Comparison of ENCODE assay signal across 25 cellular contexts in the genomic region with DNA sequence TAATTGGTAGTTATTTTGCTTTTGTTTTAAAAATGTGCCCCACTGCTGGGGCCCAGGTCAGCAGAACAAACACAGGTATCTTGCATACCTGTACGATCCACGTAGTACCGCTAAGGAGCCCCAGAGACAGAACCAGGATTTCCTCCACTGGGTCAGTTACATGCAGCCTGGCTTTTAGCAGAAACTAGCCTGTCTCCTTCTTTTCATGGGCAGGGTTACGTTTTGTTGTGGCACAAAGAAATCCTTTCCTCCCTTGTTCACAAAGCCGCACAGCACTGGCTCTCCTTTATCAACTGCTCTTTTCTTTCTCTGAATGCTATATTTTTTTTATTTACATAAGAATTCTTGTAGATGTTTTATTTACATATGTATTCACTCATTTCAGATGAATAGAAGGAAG.
DNase-seq lines count a peak whose midpoint lies in the region; ATAC-seq and TF ChIP-seq lines count a peak whose summit lies in the region.
"Had no signal": no experiment of that assay in that cellular context is flagged by ENCODE, and none has a peak within 500 bp of the region (broad histone marks: within the 10 kb centered on the region; RNA-seq: fewer than 3 reads in every experiment).

No MANE protein-coding gene starts in this region.

- CTCF ChIA-PET in WTC11 (lab: Charles Lee) = no interaction called here
- CTCF ChIA-PET in activated CD8-positive, alpha-beta memory T cell treated with anti-CD3 and anti-CD28 coated beads, Interleukin-2, amount 10 ng/mL, durations not matched to agents 7 days and 5 days (lab: Charles Lee) = no interaction called here

- H3K4me3 ChIP-seq in endodermal cell (ENCODE audit: low read length) = no peak overlapping the region
- H3K4me3 ChIP-seq: PC-9, SJSA1 had no signal

- H3K4me1 Mint-ChIP-seq in WTC11 = peaks cover 77% of the 10 kb centered on the region
- H3K4me1 Mint-ChIP-seq in endodermal cell = peaks cover 23% of the 10 kb centered on the region
- H3K4me1 Mint-ChIP-seq in activated CD8-positive, alpha-beta memory T cell treated with anti-CD3 and anti-CD28 coated beads, Interleukin-2, amount 10 ng/mL, durations not matched to agents 7 days and 5 days = no peaks in the 10 kb centered on the region
- H3K4me1 Mint-ChIP-seq: B cell had no signal

- no peak for TF ChIP-seq CTCF in WTC11 (IDR thresholded peaks at IDR 0.05)
- TF ChIP-seq CTCF in endodermal cell (conservative IDR thresholded peaks at IDR 0.05) = no peak

- H3K36me3 Mint-ChIP-seq in WTC11 = no peaks in the 10 kb centered on the region
- H3K36me3 Mint-ChIP-seq in endodermal cell (ENCODE audit: low read depth) = no peaks in the 10 kb centered on the region
- H3K36me3 Mint-ChIP-seq in activated CD8-positive, alpha-beta memory T cell treated with anti-CD3 and anti-CD28 coated beads, Interleukin-2, amount 10 ng/mL, durations not matched to agents 7 days and 5 days = no peaks in the 10 kb centered on the region
- H3K36me3 Mint-ChIP-seq: CD8-positive, alpha-beta T cell had no signal

- H3K27ac Mint-ChIP-seq in WTC11 (0 out of 2 replicates have a peak overlapping the region, but pooled peaks have one; percentile 24), endodermal cell (no peak overlapping the region)
- no peak overlapping the region for H3K27ac Mint-ChIP-seq in activated CD8-positive, alpha-beta memory T cell treated with anti-CD3 and anti-CD28 coated beads, Interleukin-2, amount 10 ng/mL, durations not matched to agents 7 days and 5 days
- H3K27ac Mint-ChIP-seq: B cell; CD8-positive, alpha-beta T cell had no signal

- no peak for DNase-seq in WTC11 (ENCODE audit: low spot score)
- no peak for DNase-seq in endodermal cell
- peak; percentile 15 for DNase-seq in midbrain (lab: John Stamatoyannopoulos, UW)
- no peak for DNase-seq in NCI-H2029 treated with DMSO at 0.1 percent for 48 hours (lab: John Stamatoyannopoulos, UW)
- no peak for DNase-seq in activated CD8-positive, alpha-beta memory T cell treated with anti-CD3 and anti-CD28 coated beads for 24 hours
- DNase-seq in ACHN = no peak
- DNase-seq in activated CD8-positive, alpha-beta memory T cell treated with anti-CD3 and anti-CD28 coated beads, Interleukin-2, amount 10 ng/mL, durations not matched to agents 7 days and 5 days = no peak
- DNase-seq: Caco-2; CD8-positive, alpha-beta T cell; GOT3; Karpas-422; NCI-H1092 treated with DMSO at 0.1 percent for 48 hours; NCI-H1436 treated with DMSO at 0.1 percent for 48 hours; NCI-H187 treated with DMSO at 0.1 percent for 48 hours; NCI-H2107; NCI-H446 treated with DMSO at 0.1 percent for 48 hours; NCI-H526; PC-9; Right ventricle myocardium superior; RPMI8226 had no signal

- H3K27ac ChIP-seq in endodermal cell (ENCODE audit: low read depth, low read length) = peak overlapping the region; percentile 88
- H3K27ac ChIP-seq: C4-2B, HL-60, PC-9, SJSA1 had no signal

- no peaks in the 10 kb centered on the region for H3K36me3 ChIP-seq in endodermal cell (ENCODE audit: control insufficient read depth, insufficient read depth, low read length)
- H3K36me3 ChIP-seq: SJSA1 had no signal

- H3K9ac ChIP-seq in endodermal cell (ENCODE audit: extremely low read depth, low read length, poor library complexity, severe bottlenecking) = no peak overlapping the region

- no peaks in the 10 kb centered on the region for H3K9me3 Mint-ChIP-seq in WTC11
- no peaks in the 10 kb centered on the region for H3K9me3 Mint-ChIP-seq in endodermal cell
- no peaks in the 10 kb centered on the region for H3K9me3 Mint-ChIP-seq in activated CD8-positive, alpha-beta memory T cell treated with anti-CD3 and anti-CD28 coated beads, Interleukin-2, amount 10 ng/mL, durations not matched to agents 7 days and 5 days (ENCODE audit: low read depth)
- H3K9me3 Mint-ChIP-seq: CD8-positive, alpha-beta T cell had no signal

- POLR2A ChIA-PET in WTC11 (lab: Charles Lee) = no interaction called here

- H3K4me3 Mint-ChIP-seq in WTC11 = no peak overlapping the region
- no peak overlapping the region for H3K4me3 Mint-ChIP-seq in endodermal cell
- H3K4me3 Mint-ChIP-seq in activated CD8-positive, alpha-beta memory T cell treated with anti-CD3 and anti-CD28 coated beads, Interleukin-2, amount 10 ng/mL, durations not matched to agents 7 days and 5 days = no peak overlapping the region
- H3K4me3 Mint-ChIP-seq: B cell; CD8-positive, alpha-beta T cell had no signal

- peak; percentile 54 for ATAC-seq in WTC11
- ATAC-seq in activated CD8-positive, alpha-beta memory T cell treated with anti-CD3 and anti-CD28 coated beads, Interleukin-2, amount 10 ng/mL, durations not matched to agents 7 days and 5 days = no peak
- ATAC-seq: CD8-positive, alpha-beta T cell; HepG2 had no signal

- WGBS in endodermal cell (ENCODE audit: insufficient coverage in 1 of 2, insufficient read length in 1 of 2), 2 experiments = 41 to 72% methylated on average over 2 to 5 of the region's 5 CpGs

- no peaks in the 10 kb centered on the region for H3K27me3 ChIP-seq in endodermal cell (ENCODE audit: control insufficient read depth, insufficient read depth, low read length, poor library complexity, severe bottlenecking)
- H3K27me3 ChIP-seq: SJSA1 had no signal

- no peaks in the 10 kb centered on the region for H3K9me3 ChIP-seq in endodermal cell (ENCODE audit: control insufficient read depth, low read length)
- H3K9me3 ChIP-seq: Caco-2, SJSA1 had no signal

- H3K27me3 Mint-ChIP-seq in WTC11 (ENCODE audit: low read depth) (no peaks in the 10 kb centered on the region; the same call in 1 of the 2 replicates), endodermal cell (ENCODE audit: insufficient read depth) (no peaks in the 10 kb centered on the region)
- H3K27me3 Mint-ChIP-seq in activated CD8-positive, alpha-beta memory T cell treated with anti-CD3 and anti-CD28 coated beads, Interleukin-2, amount 10 ng/mL, durations not matched to agents 7 days and 5 days = peaks cover 3% of the 10 kb centered on the region

- in situ Hi-C loops in ACHN (cut with HindIII; ENCODE audit: low pct_ligation_motif_present, low pct_unique_long_range_greater_than_20kb, low sequenced_read_pairs) = no loop called here

- H3K4me1 ChIP-seq in endodermal cell (ENCODE audit: control insufficient read depth, insufficient read depth, low read length) = peaks cover 12% of the 10 kb centered on the region

TF ChIP-seq in WTC11, 78 proteins besides CTCF, POLR2A, EP300 and RAD21 (continues in another document):
- no peak for TF ChIP-seq SMAD4 (CRISPR knock-in tag; IDR thresholded peaks at IDR 0.05)
- no peak for TF ChIP-seq NR3C1 (CRISPR knock-in tag; conservative IDR thresholded peaks at IDR 0.05; ENCODE audit: low read depth)
- TF ChIP-seq, protein P1, sequence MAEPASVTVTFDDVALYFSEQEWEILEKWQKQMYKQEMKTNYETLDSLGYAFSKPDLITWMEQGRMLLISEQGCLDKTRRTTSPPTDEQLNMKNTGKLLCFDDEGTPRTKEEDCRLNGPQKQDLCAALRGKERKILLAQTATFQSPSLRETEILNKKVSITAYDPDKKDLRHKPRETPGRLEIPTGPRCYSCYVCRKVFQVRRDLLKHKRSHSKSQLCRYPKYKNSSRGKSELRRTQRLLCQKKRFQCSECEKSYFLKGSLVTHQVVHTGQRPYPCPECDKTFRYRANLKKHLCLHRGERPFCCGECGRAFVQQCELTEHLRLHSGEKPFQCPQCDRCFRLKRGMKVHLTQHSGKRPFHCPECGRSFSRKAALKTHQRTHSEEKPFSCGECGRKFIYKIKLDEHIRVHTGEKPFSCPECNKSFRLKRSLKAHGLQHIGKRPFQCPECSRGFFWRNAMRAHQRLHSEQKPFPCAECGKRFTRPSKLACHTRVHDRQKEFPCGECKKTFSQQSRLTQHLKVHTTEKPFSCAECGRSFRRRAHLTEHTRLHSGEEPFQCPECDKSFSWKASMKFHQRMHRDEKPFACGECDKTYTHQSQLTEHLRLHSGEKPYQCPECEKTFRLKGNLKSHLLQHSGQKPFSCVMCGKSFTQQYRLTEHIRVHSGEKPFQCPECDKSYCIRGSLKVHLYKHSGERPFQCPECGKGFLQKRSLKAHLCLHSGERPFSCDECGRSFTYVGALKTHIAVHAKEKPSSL (CRISPR knock-in tag; conservative IDR thresholded peaks at IDR 0.05) = no peak
- TF ChIP-seq ESRRA (CRISPR knock-in tag; IDR thresholded peaks at IDR 0.05; ENCODE audit: borderline replicate concordance) = no peak
- TF ChIP-seq ZBTB21 (CRISPR knock-in tag; IDR thresholded peaks at IDR 0.05; ENCODE audit: borderline replicate concordance) = no peak
- TF ChIP-seq, protein P2, sequence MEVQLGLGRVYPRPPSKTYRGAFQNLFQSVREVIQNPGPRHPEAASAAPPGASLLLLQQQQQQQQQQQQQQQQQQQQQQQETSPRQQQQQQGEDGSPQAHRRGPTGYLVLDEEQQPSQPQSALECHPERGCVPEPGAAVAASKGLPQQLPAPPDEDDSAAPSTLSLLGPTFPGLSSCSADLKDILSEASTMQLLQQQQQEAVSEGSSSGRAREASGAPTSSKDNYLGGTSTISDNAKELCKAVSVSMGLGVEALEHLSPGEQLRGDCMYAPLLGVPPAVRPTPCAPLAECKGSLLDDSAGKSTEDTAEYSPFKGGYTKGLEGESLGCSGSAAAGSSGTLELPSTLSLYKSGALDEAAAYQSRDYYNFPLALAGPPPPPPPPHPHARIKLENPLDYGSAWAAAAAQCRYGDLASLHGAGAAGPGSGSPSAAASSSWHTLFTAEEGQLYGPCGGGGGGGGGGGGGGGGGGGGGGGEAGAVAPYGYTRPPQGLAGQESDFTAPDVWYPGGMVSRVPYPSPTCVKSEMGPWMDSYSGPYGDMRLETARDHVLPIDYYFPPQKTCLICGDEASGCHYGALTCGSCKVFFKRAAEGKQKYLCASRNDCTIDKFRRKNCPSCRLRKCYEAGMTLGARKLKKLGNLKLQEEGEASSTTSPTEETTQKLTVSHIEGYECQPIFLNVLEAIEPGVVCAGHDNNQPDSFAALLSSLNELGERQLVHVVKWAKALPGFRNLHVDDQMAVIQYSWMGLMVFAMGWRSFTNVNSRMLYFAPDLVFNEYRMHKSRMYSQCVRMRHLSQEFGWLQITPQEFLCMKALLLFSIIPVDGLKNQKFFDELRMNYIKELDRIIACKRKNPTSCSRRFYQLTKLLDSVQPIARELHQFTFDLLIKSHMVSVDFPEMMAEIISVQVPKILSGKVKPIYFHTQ (CRISPR knock-in tag; IDR thresholded peaks at IDR 0.05) = no peak
- TF ChIP-seq, protein P3, sequence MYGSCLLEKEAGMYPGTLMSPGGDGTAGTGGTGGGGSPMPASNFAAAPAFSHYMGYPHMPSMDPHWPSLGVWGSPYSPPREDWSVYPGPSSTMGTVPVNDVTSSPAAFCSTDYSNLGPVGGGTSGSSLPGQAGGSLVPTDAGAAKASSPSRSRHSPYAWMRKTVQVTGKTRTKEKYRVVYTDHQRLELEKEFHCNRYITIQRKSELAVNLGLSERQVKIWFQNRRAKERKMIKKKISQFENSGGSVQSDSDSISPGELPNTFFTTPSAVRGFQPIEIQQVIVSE (CRISPR knock-in tag; IDR thresholded peaks at IDR 0.05; ENCODE audit: borderline replicate concordance) = no peak
- no peak for TF ChIP-seq CBFB (CRISPR knock-in tag; IDR thresholded peaks at IDR 0.05; ENCODE audit: low read depth)
- no peak for TF ChIP-seq SP1 (CRISPR knock-in tag; conservative IDR thresholded peaks at IDR 0.05)
